ENCODE assay signal across 24 cellular contexts in the genomic region with DNA sequence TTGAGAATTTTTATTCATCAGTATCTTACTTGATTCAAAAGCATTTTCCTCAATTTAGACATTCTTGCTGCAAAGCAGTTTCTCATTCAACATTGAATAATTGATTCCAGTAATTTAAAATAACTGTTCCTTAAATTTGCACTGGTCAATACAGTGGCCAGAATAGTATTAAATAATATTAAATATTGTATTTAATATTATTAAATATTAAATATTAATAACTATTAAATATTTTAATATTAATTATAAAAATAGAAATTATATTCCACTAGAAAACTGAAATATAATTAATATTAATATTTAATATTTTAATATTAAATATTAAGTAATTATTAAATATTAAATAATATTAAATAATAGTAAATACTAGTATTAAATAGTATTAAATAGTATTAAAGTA.
"Had no signal": no experiment of that assay in that cellular context is flagged by ENCODE, and none has a peak within 500 bp of the region (broad histone marks: within the 10 kb centered on the region; RNA-seq: fewer than 3 reads in every experiment).

No MANE protein-coding gene starts in this region.

- DNase-seq: dorsolateral prefrontal cortex; effector CD4-positive, alpha-beta T cell; foreskin keratinocyte; glutamatergic neuron; heart right ventricle; hippocampal formation; islet precursor cell; left ventricle myocardium superior; lower lobe of right lung; naive thymus-derived CD8-positive, alpha-beta T cell; nephron progenitor cell; nucleus accumbens; posterior cingulate gyrus; psoas muscle; right cardiac atrium; sigmoid colon; spleen; stimulated activated CD4-positive, alpha-beta T cell treated with anti-CD3 and anti-CD28 coated beads, Interleukin-4, amount 100 ng/mL, for 4 hours; stimulated activated naive CD8-positive, alpha-beta T cell treated with anti-CD3 and anti-CD28 coated beads, Interleukin-15, Interleukin-2, amounts not matched to agents 100 U/mL and 50 U/mL, for 24 hours; trophoblast cell had no signal

- H3K27me3 ChIP-seq: dorsolateral prefrontal cortex, esophagus muscularis mucosa, foreskin keratinocyte, heart right ventricle, sigmoid colon, spleen, vagina had no signal

- H3K36me3 ChIP-seq: esophagus muscularis mucosa, heart right ventricle, lower lobe of right lung, sigmoid colon, spleen, thoracic aorta, vagina had no signal

- H3K4me1 ChIP-seq: esophagus muscularis mucosa, foreskin keratinocyte, heart right ventricle, lower lobe of right lung, psoas muscle, sigmoid colon, spleen, vagina had no signal

- H3K27ac ChIP-seq: dorsolateral prefrontal cortex, esophagus muscularis mucosa, foreskin keratinocyte, heart right ventricle, lower lobe of right lung, psoas muscle, sigmoid colon, spleen, thoracic aorta, vagina had no signal

- FAIRE-seq: endothelial cell of umbilical vein had no signal

- H3K9me3 ChIP-seq: esophagus muscularis mucosa, heart right ventricle, lower lobe of right lung, psoas muscle, sigmoid colon, thoracic aorta, vagina had no signal

- H3K4me3 ChIP-seq: dorsolateral prefrontal cortex, esophagus muscularis mucosa, heart right ventricle, lower lobe of right lung, psoas muscle, sigmoid colon, spleen, thoracic aorta, vagina had no signal
